ENCODE assay signal across 23 cellular contexts in genomic region chr7:48040944-48041664, GRCh38. TPM values are rescaled to one million over a fixed set of nuclear protein-coding genes. Genes with fewer than 3 reads are reported as not detected.
DNase-seq lines count a peak whose midpoint lies in the region; ATAC-seq and TF ChIP-seq lines count a peak whose summit lies in the region.
"Had no signal": no experiment of that assay in that cellular context is flagged by ENCODE, and none has a peak within 500 bp of the region (broad histone marks: within the 10 kb centered on the region; RNA-seq: fewer than 3 reads in every experiment).

No MANE protein-coding gene starts in this region.

- no peak overlapping the region for H2BK15ac ChIP-seq in mesendoderm (replicated peaks; ENCODE audit: low read depth)

- H4K5ac ChIP-seq in mesendoderm (ENCODE audit: low read length), result no peak overlapping the region

- peaks cover 9% of the 10 kb centered on the region for H3K27me3 Mint-ChIP-seq in activated T-helper 17 cell treated with anti-CD3 and anti-CD28 coated beads, Interleukin-2, amount 50 U/mL, for 72 hours
- H3K27me3 Mint-ChIP-seq in nephron progenitor cell (ENCODE audit: low read depth, poor library complexity), result peaks cover 43% of the 10 kb centered on the region

- peak overlapping the region; percentile 52 for H3K18ac ChIP-seq in mesendoderm (ENCODE audit: low read length)

- peaks cover 19% of the 10 kb centered on the region for H3F3A ChIP-seq in GM23248 (ENCODE audit: insufficient read depth)

- H3K27me3 ChIP-seq in GM23248 (replicated peaks; ENCODE audit: insufficient read depth), result 0 out of 2 replicates have a peak, but pooled peaks cover 6% of the 10 kb centered on the region
- peaks cover 4% of the 10 kb centered on the region for H3K27me3 ChIP-seq in mesendoderm (ENCODE audit: insufficient read depth, low read length, poor library complexity)
- H3K27me3 ChIP-seq: Peyer's patch had no signal

- peak overlapping the region; percentile 51 for H3K56ac ChIP-seq in mesendoderm (ENCODE audit: low read length)

- peak overlapping the region; percentile 73 for H3K4ac ChIP-seq in mesendoderm (ENCODE audit: low read depth, low read length)

- no peaks in the 10 kb centered on the region for H3K9me2 ChIP-seq in GM23248 (ENCODE audit: insufficient read depth)

- no peaks in the 10 kb centered on the region for H3K9me3 ChIP-seq in GM23248 (ENCODE audit: low read depth)
- H3K9me3 ChIP-seq: esophagus squamous epithelium, lower lobe of right lung, Peyer's patch, prostate gland had no signal

- H3K4me3 ChIP-seq in GM23248, result no peak overlapping the region
- no peak overlapping the region for H3K4me3 ChIP-seq in mesendoderm (ENCODE audit: low read length)
- H3K4me3 ChIP-seq: BLaER1, esophagus squamous epithelium, lower lobe of right lung, Peyer's patch, prostate gland had no signal

- H3K27ac ChIP-seq in GM23248 (peak overlapping the region; percentile 72), mesendoderm (ENCODE audit: low read depth, low read length) (no peak overlapping the region)
- H3K27ac ChIP-seq: BLaER1, brain microvascular endothelial cell, esophagus squamous epithelium, lower lobe of right lung, Peyer's patch, prostate gland, WERI-Rb-1 had no signal

- H3K27ac Mint-ChIP-seq in activated T-helper 17 cell treated with anti-CD3 and anti-CD28 coated beads, Interleukin-2, amount 50 U/mL, for 72 hours, result peak overlapping the region; percentile 91
- no peak overlapping the region for H3K27ac Mint-ChIP-seq in nephron progenitor cell
- H3K27ac Mint-ChIP-seq: type B pancreatic cell had no signal

- no peaks in the 10 kb centered on the region for H3K36me3 ChIP-seq in GM23248 (ENCODE audit: low read depth)
- H3K36me3 ChIP-seq in mesendoderm (ENCODE audit: control insufficient read depth, insufficient read depth, low read length), result no peaks in the 10 kb centered on the region
- H3K36me3 ChIP-seq: BLaER1, brain microvascular endothelial cell, esophagus squamous epithelium, lower lobe of right lung, Peyer's patch, prostate gland, WERI-Rb-1 had no signal

- TF ChIP-seq CTCF in nephron progenitor cell (IDR thresholded peaks at IDR 0.05), result no peak

- no peak overlapping the region for H3K23ac ChIP-seq in mesendoderm (ENCODE audit: low read length)

- WGBS in GM23248 (ENCODE audit: low coverage in 1 of 2, low lambda C conversion rate in 2 of 2, missing lambda C conversion rate in 2 of 2), 2 experiments, result 84 to 89% methylated on average over 18 of the region's 18 CpGs
- no CpG with 5 or more reads among the region's 18 CpGs for WGBS in mesendoderm (ENCODE audit: extremely low coverage, insufficient coverage, low lambda C conversion rate)

- peak overlapping the region; percentile 89 for H2BK120ac ChIP-seq in mesendoderm (ENCODE audit: low read depth, low read length)

- H3K4me1 ChIP-seq in GM23248 (ENCODE audit: insufficient read depth) (peaks cover 18% of the 10 kb centered on the region), mesendoderm (ENCODE audit: control insufficient read depth, low read depth, low read length) (peaks cover 10% of the 10 kb centered on the region)

- peak overlapping the region; percentile 59 for H2BK5ac ChIP-seq in mesendoderm (ENCODE audit: low read length)

- no peaks in the 10 kb centered on the region for H3K79me2 ChIP-seq in GM23248 (ENCODE audit: insufficient read depth)
- H3K79me2 ChIP-seq in mesendoderm (ENCODE audit: control insufficient read depth, insufficient read depth, low read length), result no peaks in the 10 kb centered on the region

- H3K36me3 Mint-ChIP-seq in activated T-helper 17 cell treated with anti-CD3 and anti-CD28 coated beads, Interleukin-2, amount 50 U/mL, for 72 hours (ENCODE audit: low read depth), result no peaks in the 10 kb centered on the region
- no peaks in the 10 kb centered on the region for H3K36me3 Mint-ChIP-seq in nephron progenitor cell (ENCODE audit: low read depth)
- H3K36me3 Mint-ChIP-seq: naive B cell, type B pancreatic cell had no signal

- peak overlapping the region; percentile 68 for H3K4me3 Mint-ChIP-seq in activated T-helper 17 cell treated with anti-CD3 and anti-CD28 coated beads, Interleukin-2, amount 50 U/mL, for 72 hours
- H3K4me3 Mint-ChIP-seq in nephron progenitor cell, result no peak overlapping the region
- H3K4me3 Mint-ChIP-seq: naive B cell, type B pancreatic cell had no signal

- in situ Hi-C loops in GM23248 (cut with MboI), result no loop called here

- H3K9ac ChIP-seq in GM23248 (no peak overlapping the region), mesendoderm (ENCODE audit: low read length) (no peak overlapping the region)
- H3K9ac ChIP-seq: BLaER1 had no signal

- ATAC-seq in activated T-helper 17 cell treated with anti-CD3 and anti-CD28 coated beads, Interleukin-2, amount 50 U/mL, for 72 hours (replicated peaks), result peak; percentile 43
- ATAC-seq: lower lobe of right lung had no signal

- peak overlapping the region; percentile 40; the same call in 1 of the 2 replicates for H2AFZ ChIP-seq in GM23248

- H2AK5ac ChIP-seq in mesendoderm (ENCODE audit: low read length), result peak overlapping the region; percentile 31

- no peaks in the 10 kb centered on the region for H3K79me1 ChIP-seq in mesendoderm (ENCODE audit: low read length)

- H3K4me2 ChIP-seq in GM23248 (ENCODE audit: unreplicated experiment) (peak overlapping the region; percentile 64), mesendoderm (ENCODE audit: low read length) (no peak overlapping the region)
- H3K4me2 ChIP-seq: BLaER1 had no signal

- H3K9me3 Mint-ChIP-seq in activated T-helper 17 cell treated with anti-CD3 and anti-CD28 coated beads, Interleukin-2, amount 50 U/mL, for 72 hours, result no peaks in the 10 kb centered on the region
- no peaks in the 10 kb centered on the region for H3K9me3 Mint-ChIP-seq in nephron progenitor cell
- H3K9me3 Mint-ChIP-seq: naive B cell, type B pancreatic cell had no signal

- H3K4me1 Mint-ChIP-seq in activated T-helper 17 cell treated with anti-CD3 and anti-CD28 coated beads, Interleukin-2, amount 50 U/mL, for 72 hours, result peaks cover 26% of the 10 kb centered on the region
- peaks cover 17% of the 10 kb centered on the region for H3K4me1 Mint-ChIP-seq in nephron progenitor cell

- DNase-seq in GM23248 (peak; percentile 16), LHCN-M2 (ENCODE audit: low read depth) (peak; percentile 33), mesendoderm (no peak), nephron progenitor cell (no peak), DMS153 (lab: John Stamatoyannopoulos, UW) (no peak), NCI-H1048 (lab: John Stamatoyannopoulos, UW) (no peak)
- no peak for DNase-seq in effector CD8-positive, alpha-beta T cell (lab: John Stamatoyannopoulos, UW)
- DNase-seq: activated naive CD4-positive, alpha-beta T cell; brain microvascular endothelial cell; esophagus squamous epithelium; GF-D8; lower lobe of right lung; naive B cell; NCI-H1417 treated with DMSO at 0.1 percent for 48 hours; Peyer's patch; stimulated activated CD4-positive, alpha-beta T cell treated with anti-CD3 and anti-CD28 coated beads, Interleukin-12 subunit alpha, Interleukin-12 subunit beta, amount 100 ng/mL, for 4 hours; stimulated activated naive CD4-positive, alpha-beta T cell; WERI-Rb-1 had no signal

- H4K8ac ChIP-seq in mesendoderm (ENCODE audit: low read depth, low read length), result no peak overlapping the region

- no peaks in the 10 kb centered on the region for H4K20me1 ChIP-seq in GM23248 (ENCODE audit: insufficient read depth)
- H4K20me1 ChIP-seq: BLaER1 had no signal

RNA-seq across cellular contexts. Expression of gene C7orf57, which starts 5.8 kb away (rescaled TPM):
- total RNA-seq in GM23248 (2014; rRNA removed; shearing (Covaris generic)), result not detected in 2 replicates
- polyA plus RNA-seq in GM23248 (2016; fragmentation: Nextera tagmentation; extraction: Ambion mirVana), result not detected in 2 replicates
- total RNA-seq in LHCN-M2 (2014; rRNA removed), result 0.13 and 0.29 TPM in 2 replicates
- polyA plus RNA-seq in LHCN-M2 (2012), result 0.19 TPM
- under 1 TPM; 0.32 to 0.95 TPM for total RNA-seq in activated T-helper 17 cell treated with anti-CD3 and anti-CD28 coated beads, Interleukin-2, amount 50 U/mL, for 72 hours
- 0.20 TPM for polyA plus RNA-seq in mesendoderm (2013, experiment 1 of 2)
- 0.22 TPM for polyA plus RNA-seq in mesendoderm (2013, experiment 2 of 2)
- total RNA-seq: dermis blood vessel endothelial cell, Peyer's patch had no signal

RNA-seq across cellular contexts. Expression of gene SUN3, which starts 12.2 kb away (rescaled TPM):
- not detected in 2 replicates for total RNA-seq in GM23248 (2014; rRNA removed; shearing (Covaris generic))
- not detected in 2 replicates for polyA plus RNA-seq in GM23248 (2016; fragmentation: Nextera tagmentation; extraction: Ambion mirVana)
- total RNA-seq in LHCN-M2 (2014; rRNA removed), result not detected in 2 replicates
- polyA plus RNA-seq in LHCN-M2 (2012), result not detected
- total RNA-seq in activated T-helper 17 cell treated with anti-CD3 and anti-CD28 coated beads, Interleukin-2, amount 50 U/mL, for 72 hours, result under 1 TPM in 1 of 2 donors, not detected in 1; 0.50 TPM
- polyA plus RNA-seq in mesendoderm (2013, experiment 1 of 2), result 0.13 TPM
- polyA plus RNA-seq in mesendoderm (2013, experiment 2 of 2), result 0.10 TPM
- total RNA-seq: dermis blood vessel endothelial cell, esophagus squamous epithelium, lower lobe of right lung, Peyer's patch had no signal

RNA-seq across cellular contexts. Expression of gene UPP1, which starts 48.0 kb away (rescaled TPM):
- 12.5 and 12.9 TPM in 2 replicates for total RNA-seq in GM23248 (2014; rRNA removed; shearing (Covaris generic))
- polyA plus RNA-seq in GM23248 (2016; fragmentation: Nextera tagmentation; extraction: Ambion mirVana), result 33.2 and 38.1 TPM in 2 replicates
- total RNA-seq in LHCN-M2 (2014; rRNA removed), result 13.9 and 19.0 TPM in 2 replicates
- polyA plus RNA-seq in LHCN-M2 (2012), result 47.8 TPM
- total RNA-seq in activated T-helper 17 cell treated with anti-CD3 and anti-CD28 coated beads, Interleukin-2, amount 50 U/mL, for 72 hours, result 10 to 100 TPM; 69.1 to 83.9 TPM
- 28.8 TPM for polyA plus RNA-seq in mesendoderm (2013, experiment 1 of 2)
- polyA plus RNA-seq in mesendoderm (2013, experiment 2 of 2), result 31.4 TPM

Comparison
In these comparisons a context has a peak if more than half of its experiments do, and no peak if none do; other contexts are left out.
1. DNase-seq: peak in GM23248 (single experiment) and LHCN-M2 (single experiment); none in mesendoderm (single experiment), nephron progenitor cell (single experiment), DMS153 (single experiment), effector CD8-positive, alpha-beta T cell (single experiment) and NCI-H1048 (single experiment).